In the genomic region with DNA sequence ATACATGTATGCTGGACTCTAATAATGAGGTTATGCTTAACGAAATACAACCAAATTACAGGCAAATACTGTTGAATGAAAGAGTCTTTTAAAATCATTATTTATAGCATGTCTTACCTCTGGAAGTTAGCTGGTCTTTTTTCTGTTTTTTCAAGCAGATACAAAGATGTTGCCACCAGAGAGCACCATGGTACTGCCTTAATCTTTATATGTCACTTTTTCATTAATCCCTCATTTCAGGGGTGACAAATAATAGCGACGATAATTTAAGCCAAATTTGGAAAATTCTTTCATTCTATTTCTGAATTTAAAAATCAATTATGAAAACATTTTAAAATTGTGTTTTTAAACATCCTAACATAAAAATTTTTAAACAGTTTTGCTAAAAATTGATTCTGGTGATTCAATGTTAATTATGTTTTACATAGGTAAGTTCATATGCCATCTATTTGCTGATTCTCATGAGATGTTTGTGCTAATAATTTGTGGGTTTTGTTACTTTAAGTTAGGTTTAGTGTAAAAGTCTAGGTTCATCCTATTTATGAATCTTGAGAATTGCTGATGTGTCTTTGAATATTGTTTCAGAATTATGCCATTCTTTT, we compare ENCODE assay signal across 10 cellular contexts.
DNase-seq lines count a peak whose midpoint lies in the region; ATAC-seq and TF ChIP-seq lines count a peak whose summit lies in the region.
"Had no signal": no experiment of that assay in that cellular context is flagged by ENCODE, and none has a peak within 500 bp of the region (broad histone marks: within the 10 kb centered on the region; RNA-seq: fewer than 3 reads in every experiment).

No MANE protein-coding gene starts in this region.

- POLR2A ChIA-PET in Caco-2 (lab: Charles Lee) = interaction anchor here (0.5 kb wide), 1 partner anchor 384 kb away, joined by 4 read pairs; no protein-coding TSS in a partner anchor

- H2AFZ ChIP-seq in mesenchymal stem cell (ENCODE audit: low read depth, low read length) = no peak overlapping the region

- no peak overlapping the region for H2AK5ac ChIP-seq in mesenchymal stem cell (ENCODE audit: low read length, severe bottlenecking)

- no peaks in the 10 kb centered on the region for H3K4me1 Mint-ChIP-seq in Caco-2 (ENCODE audit: low read depth, unreplicated experiment)
- H3K4me1 Mint-ChIP-seq: natural killer cell had no signal

- H3K23ac ChIP-seq in mesenchymal stem cell (ENCODE audit: low read length in 2 of 2) = no peak overlapping the region

- H3K4me3 Mint-ChIP-seq in Caco-2 (ENCODE audit: unreplicated experiment) = no peak overlapping the region
- H3K4me3 Mint-ChIP-seq: natural killer cell had no signal

- H3K9ac ChIP-seq in mesenchymal stem cell (ENCODE audit: low read length) = peak overlapping the region; percentile 30

- H2BK5ac ChIP-seq in mesenchymal stem cell (ENCODE audit: low read depth, low read length, poor library complexity, severe bottlenecking) = no peak overlapping the region

- H3K27me3 ChIP-seq in Caco-2 (replicated peaks; ENCODE audit: control insufficient read depth, insufficient read depth, low read length) = no peaks in the 10 kb centered on the region
- H3K27me3 ChIP-seq in mesenchymal stem cell (ENCODE audit: control insufficient read depth in 1 of 2, insufficient read depth in 1 of 2, low read length in 2 of 2) = no peaks in the 10 kb centered on the region

- H3K36me3 Mint-ChIP-seq in Caco-2 (ENCODE audit: insufficient read depth, unreplicated experiment) = no peaks in the 10 kb centered on the region
- H3K36me3 Mint-ChIP-seq: natural killer cell had no signal

- no peaks in the 10 kb centered on the region for H3K4me1 ChIP-seq in Caco-2
- H3K4me1 ChIP-seq in mesenchymal stem cell (ENCODE audit: control insufficient read depth, insufficient read depth, low read depth, low read length) = no peaks in the 10 kb centered on the region

- no peak overlapping the region for H3K14ac ChIP-seq in mesenchymal stem cell (ENCODE audit: low read length in 2 of 2)

- no peak overlapping the region for H3K4ac ChIP-seq in mesenchymal stem cell (ENCODE audit: low read depth in 1 of 2, low read length in 2 of 2)

- no TSS peak for BruUV-seq in Caco-2 (replicated peaks; lab: Mats Ljungman, UMichigan)

- intact Hi-C loops in Caco-2 (cut with micrococcal nuclease; ENCODE audit: unreplicated experiment) = loop anchor here (1.0 kb wide), 3 partner anchors 219 to 518 kb away; no protein-coding TSS in a partner anchor

- no peaks in the 10 kb centered on the region for H3K36me3 ChIP-seq in Caco-2 (ENCODE audit: control insufficient read depth, insufficient read depth, low read length)
- H3K36me3 ChIP-seq in mesenchymal stem cell (ENCODE audit: control insufficient read depth in 1 of 2, insufficient read depth in 2 of 2, low read depth in 1 of 2, low read length in 2 of 2) = no peaks in the 10 kb centered on the region

- no peak overlapping the region for H3K27ac Mint-ChIP-seq in Caco-2 (ENCODE audit: unreplicated experiment)
- H3K27ac Mint-ChIP-seq: natural killer cell had no signal

- DNase-seq in Caco-2 = no peak
- DNase-seq in astrocyte of the hippocampus (ENCODE audit: low read depth, low spot score) = peak; percentile 45
- peak; percentile 1 for DNase-seq in mesenchymal stem cell
- DNase-seq in activated effector memory CD4-positive, alpha-beta T cell treated with Interleukin-2 at 50 U/mL for 16 hours = no peak
- DNase-seq in cortex of kidney (lab: John Stamatoyannopoulos, UW) = no peak
- DNase-seq in activated gamma-delta T cell (lab: John Stamatoyannopoulos, UW) = no peak
- DNase-seq: effector CD8-positive, alpha-beta T cell; natural killer cell had no signal

- H3K4me3 ChIP-seq in Caco-2 (ENCODE audit: low read depth, low read length) (no peak overlapping the region), mesenchymal stem cell (ENCODE audit: insufficient read depth in 1 of 2, low read depth in 1 of 2, low read length in 2 of 2) (peak overlapping the region in 1 of 2 experiments; percentile 12)

- H3K27ac ChIP-seq in mesenchymal stem cell (ENCODE audit: low read length, poor library complexity, severe bottlenecking) = no peak overlapping the region

- peak; percentile 22 to 39 for TF ChIP-seq CTCF in Caco-2 (IDR thresholded peaks at IDR 0.05; ENCODE audit: insufficient read depth in 1 of 2, low read depth in 1 of 2, low read length in 1 of 2, severe bottlenecking in 1 of 2, unreplicated experiment in 1 of 2)
- peak; percentile 51 for TF ChIP-seq CTCF in LNCAP (IDR thresholded peaks at IDR 0.05)

- no peak for ATAC-seq in HG03108 (IDR thresholded peaks at IDR 0.05; ENCODE audit: unreplicated experiment)
- ATAC-seq: natural killer cell had no signal

- no peaks in the 10 kb centered on the region for H3K9me3 ChIP-seq in Caco-2
- H3K9me3 ChIP-seq in mesenchymal stem cell (ENCODE audit: control insufficient read depth, low read length) = no peaks in the 10 kb centered on the region

- H4K91ac ChIP-seq in mesenchymal stem cell (ENCODE audit: low read length) = no peak overlapping the region

- CTCF ChIA-PET in Caco-2 (lab: Charles Lee) = interaction anchor here (0.6 to 1.2 kb wide), 6 partner anchors 22 to 541 kb away, joined by 3 to 12 read pairs (median 4); no protein-coding TSS in a partner anchor

- no peaks in the 10 kb centered on the region for H3K79me1 ChIP-seq in mesenchymal stem cell (replicated peaks; ENCODE audit: low read length, poor library complexity, severe bottlenecking)

- H2BK120ac ChIP-seq in mesenchymal stem cell (ENCODE audit: low read depth, low read length) = no peak overlapping the region

- H2BK15ac ChIP-seq in mesenchymal stem cell (ENCODE audit: low read depth, poor library complexity, severe bottlenecking) = no peak overlapping the region

- H3K27me3 Mint-ChIP-seq in Caco-2 (ENCODE audit: insufficient read depth, unreplicated experiment) = peaks cover 2% of the 10 kb centered on the region

- no peak overlapping the region for H4K8ac ChIP-seq in mesenchymal stem cell (ENCODE audit: low read length)

- H2BK12ac ChIP-seq in mesenchymal stem cell (ENCODE audit: low read length in 2 of 2) = no peak overlapping the region

- no peak overlapping the region for H3K4me2 ChIP-seq in mesenchymal stem cell (ENCODE audit: low read length, poor library complexity, severe bottlenecking)

- no peaks in the 10 kb centered on the region for H3K9me3 Mint-ChIP-seq in Caco-2 (ENCODE audit: unreplicated experiment)
- H3K9me3 Mint-ChIP-seq: natural killer cell had no signal

- H3K18ac ChIP-seq in mesenchymal stem cell (ENCODE audit: low read depth in 1 of 2, low read length in 2 of 2) = no peak overlapping the region

- no CpG with 5 or more reads among the region's 3 CpGs for WGBS in mesenchymal stem cell

Comparison
In these comparisons a context has a peak if more than half of its experiments do, and no peak if none do; other contexts are left out.
1. DNase-seq: peak in astrocyte of the hippocampus (single experiment) and mesenchymal stem cell (single experiment); none in Caco-2 (0 of 2), activated effector memory CD4-positive, alpha-beta T cell treated with Interleukin-2 at 50 U/mL for 16 hours (single experiment), cortex of kidney (single experiment) and activated gamma-delta T cell (single experiment).